39 cellular contexts compared by ENCODE assay signal in the genomic region with DNA sequence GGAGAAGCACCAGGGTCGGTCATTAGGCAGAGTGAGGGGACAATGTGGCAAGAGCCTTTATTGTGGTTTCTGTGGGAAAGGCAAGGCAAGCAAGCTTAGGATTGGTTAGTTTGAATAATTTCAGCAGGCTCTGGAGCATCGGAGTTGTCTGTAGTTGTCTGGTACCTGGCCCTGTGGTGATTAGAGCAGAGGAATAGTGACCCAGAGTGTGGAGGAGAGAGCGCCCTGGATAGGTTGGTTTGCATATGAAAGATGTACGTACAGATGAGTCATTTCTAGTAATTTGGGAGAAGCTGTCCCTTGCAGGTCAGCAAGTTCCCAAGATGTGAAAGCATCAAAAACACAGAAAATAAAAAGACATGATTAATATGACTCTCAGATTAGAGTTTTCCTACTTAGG.
"Had no signal": no experiment of that assay in that cellular context is flagged by ENCODE, and none has a peak within 500 bp of the region (broad histone marks: within the 10 kb centered on the region; RNA-seq: fewer than 3 reads in every experiment).

No MANE protein-coding gene starts in this region.

- ATAC-seq: activated naive CD4-positive, alpha-beta T cell treated with anti-CD3 and anti-CD28 coated beads, Interleukin-2, amount 50 U/mL, for 72 hours; activated naive CD8-positive, alpha-beta T cell treated with anti-CD3 and anti-CD28 coated beads, Interleukin-2, amount 50 U/mL, for 24 hours; activated T-cell treated with anti-CD3 and anti-CD28 coated beads, Interleukin-2, amount 50 U/mL, for 72 hours; activated T-helper 17 cell treated with anti-CD3 and anti-CD28 coated beads, Interleukin-2, amount 50 U/mL, for 72 hours; body of pancreas had no signal

- DNase-seq: activated effector memory CD4-positive, alpha-beta T cell treated with anti-CD3 and anti-CD28 coated beads, Interleukin-2, amount 50 U/mL, for 16 hours; activated effector memory CD4-positive, alpha-beta T cell treated with Interleukin-2 at 50 U/mL for 16 hours; activated gamma-delta T cell; activated gamma-delta T cell treated with Interleukin-2 at 50 U/mL for 16 hours; activated naive CD4-positive, alpha-beta T cell; activated naive CD4-positive, alpha-beta T cell treated with anti-CD3 and anti-CD28 coated beads for 36 hours; activated naive CD4-positive, alpha-beta T cell treated with anti-CD3 and anti-CD28 coated beads, Interleukin-2, amount 10 ng/mL, durations not matched to agents 7 days and 5 days; activated naive CD4-positive, alpha-beta T cell treated with anti-CD3 and anti-CD28 coated beads, Interleukin-2, amount 50 U/mL, for 16 hours; activated naive CD4-positive, alpha-beta T cell treated with Interleukin-2 at 50 U/mL for 16 hours; activated naive CD8-positive, alpha-beta T cell treated with anti-CD3 and anti-CD28 coated beads for 36 hours; activated naive CD8-positive, alpha-beta T cell treated with anti-CD3 and anti-CD28 coated beads, Interleukin-2, amount 10 ng/mL, durations not matched to agents 7 days and 5 days; activated naive CD8-positive, alpha-beta T cell treated with anti-CD3 and anti-CD28 coated beads, Interleukin-2, amount 50 U/mL, for 24 hours; activated T-cell treated with anti-CD3 and anti-CD28 coated beads, Interleukin-2, amount 50 U/mL, for 24 hours; activated T-cell treated with anti-CD3 and anti-CD28 coated beads, Interleukin-2, amount 50 U/mL, for 48 hours; activated T-cell treated with anti-CD3 and anti-CD28 coated beads, Interleukin-2, amount 50 U/mL, for 72 hours; adrenal gland; amniotic stem cell; amygdala; anterior cingulate cortex; aorta; body of pancreas; brain microvascular endothelial cell; caudate nucleus; central memory CD4-positive, alpha-beta T cell; cerebellar nuclear complex had no signal

- H3K4me3 ChIP-seq: adrenal gland, ascending aorta, body of pancreas, breast epithelium, cardiac muscle cell had no signal

- H3K27me3 ChIP-seq: adrenal gland, ascending aorta, body of pancreas, brain microvascular endothelial cell, breast epithelium had no signal

- H3K4me3 Mint-ChIP-seq: activated naive CD4-positive, alpha-beta T cell treated with anti-CD3 and anti-CD28 coated beads for 36 hours; activated naive CD4-positive, alpha-beta T cell treated with anti-CD3 and anti-CD28 coated beads, Interleukin-2, amount 10 ng/mL, durations not matched to agents 7 days and 5 days; activated naive CD4-positive, alpha-beta T cell treated with anti-CD3 and anti-CD28 coated beads, Interleukin-2, amount 50 U/mL, for 24 hours; activated naive CD8-positive, alpha-beta T cell; activated naive CD8-positive, alpha-beta T cell treated with anti-CD3 and anti-CD28 coated beads for 36 hours; activated naive CD8-positive, alpha-beta T cell treated with anti-CD3 and anti-CD28 coated beads, Interleukin-2, amount 10 ng/mL, durations not matched to agents 7 days and 5 days; activated naive CD8-positive, alpha-beta T cell treated with anti-CD3 and anti-CD28 coated beads, Interleukin-2, amount 50 U/mL, for 24 hours; activated T-cell treated with anti-CD3 and anti-CD28 coated beads, Interleukin-2, amount 50 U/mL, for 24 hours; activated T-cell treated with anti-CD3 and anti-CD28 coated beads, Interleukin-2, amount 50 U/mL, for 72 hours; activated T-helper 1 cell treated with anti-CD3 and anti-CD28 coated beads, Interleukin-12 subunit alpha, Interleukin-12 subunit beta, Interleukin-2, Interleukin-4 antibody, amounts not matched to agents 30 ng/mL and 10 ng/mL and 1 ng/mL, durations not matched to agents 14 hours and 24 hours and 36 hours; activated T-helper 17 cell treated with anti-CD3 and anti-CD28 coated beads, Interleukin-2, amount 50 U/mL, for 72 hours; brain; central memory CD8-positive, alpha-beta T cell had no signal

- FAIRE-seq: astrocyte, bronchial epithelial cell, colon had no signal

- H3K36me3 ChIP-seq: adrenal gland, ascending aorta, brain microvascular endothelial cell, breast epithelium, cardiac muscle cell had no signal

- H3K4me1 Mint-ChIP-seq: activated naive CD4-positive, alpha-beta T cell treated with anti-CD3 and anti-CD28 coated beads, Interleukin-2, amount 10 ng/mL, durations not matched to agents 7 days and 5 days; activated naive CD4-positive, alpha-beta T cell treated with anti-CD3 and anti-CD28 coated beads, Interleukin-2, amount 50 U/mL, for 24 hours; activated naive CD8-positive, alpha-beta T cell treated with anti-CD3 and anti-CD28 coated beads for 36 hours; activated naive CD8-positive, alpha-beta T cell treated with anti-CD3 and anti-CD28 coated beads, Interleukin-2, amount 10 ng/mL, durations not matched to agents 7 days and 5 days; activated naive CD8-positive, alpha-beta T cell treated with anti-CD3 and anti-CD28 coated beads, Interleukin-2, amount 50 U/mL, for 24 hours; activated T-helper 17 cell treated with anti-CD3 and anti-CD28 coated beads, Interleukin-2, amount 50 U/mL, for 72 hours; central memory CD8-positive, alpha-beta T cell had no signal

- H3K36me3 Mint-ChIP-seq: activated naive CD4-positive, alpha-beta T cell treated with anti-CD3 and anti-CD28 coated beads, Interleukin-2, amount 10 ng/mL, durations not matched to agents 7 days and 5 days; activated naive CD4-positive, alpha-beta T cell treated with anti-CD3 and anti-CD28 coated beads, Interleukin-2, amount 50 U/mL, for 24 hours; activated naive CD4-positive, alpha-beta T cell treated with anti-CD3 and anti-CD28 coated beads, Interleukin-2, amount 50 U/mL, for 72 hours; activated naive CD8-positive, alpha-beta T cell; activated naive CD8-positive, alpha-beta T cell treated with anti-CD3 and anti-CD28 coated beads for 36 hours; activated naive CD8-positive, alpha-beta T cell treated with anti-CD3 and anti-CD28 coated beads, Interleukin-2, amount 10 ng/mL, durations not matched to agents 7 days and 5 days; brain had no signal

- H3K9me3 Mint-ChIP-seq: activated naive CD4-positive, alpha-beta T cell treated with anti-CD3 and anti-CD28 coated beads for 36 hours; activated naive CD4-positive, alpha-beta T cell treated with anti-CD3 and anti-CD28 coated beads, Interleukin-2, amount 10 ng/mL, durations not matched to agents 7 days and 5 days; activated naive CD4-positive, alpha-beta T cell treated with anti-CD3 and anti-CD28 coated beads, Interleukin-2, amount 50 U/mL, for 24 hours; activated naive CD8-positive, alpha-beta T cell treated with anti-CD3 and anti-CD28 coated beads for 36 hours; activated naive CD8-positive, alpha-beta T cell treated with anti-CD3 and anti-CD28 coated beads, Interleukin-2, amount 10 ng/mL, durations not matched to agents 7 days and 5 days; activated T-helper 1 cell treated with anti-CD3 and anti-CD28 coated beads, Interleukin-12 subunit alpha, Interleukin-12 subunit beta, Interleukin-2, Interleukin-4 antibody, amounts not matched to agents 30 ng/mL and 10 ng/mL and 1 ng/mL, durations not matched to agents 14 hours and 24 hours and 36 hours; activated T-helper 2 cell treated with anti-CD3 and anti-CD28 coated beads, Interferon-gamma antibody, Interleukin-2, Interleukin-4, amounts not matched to agents 10 μg/mL and 5 μg/mL and 100 μg/mL, durations not matched to agents 14 hours and 24 hours and 36 hours; central memory CD8-positive, alpha-beta T cell had no signal

- H3K27ac Mint-ChIP-seq: activated naive CD4-positive, alpha-beta T cell treated with anti-CD3 and anti-CD28 coated beads for 36 hours; activated naive CD4-positive, alpha-beta T cell treated with anti-CD3 and anti-CD28 coated beads, Interleukin-2, amount 10 ng/mL, durations not matched to agents 7 days and 5 days; activated naive CD4-positive, alpha-beta T cell treated with anti-CD3 and anti-CD28 coated beads, Interleukin-2, amount 50 U/mL, for 24 hours; activated naive CD4-positive, alpha-beta T cell treated with anti-CD3 and anti-CD28 coated beads, Interleukin-2, amount 50 U/mL, for 72 hours; activated naive CD8-positive, alpha-beta T cell; activated naive CD8-positive, alpha-beta T cell treated with anti-CD3 and anti-CD28 coated beads for 36 hours; activated naive CD8-positive, alpha-beta T cell treated with anti-CD3 and anti-CD28 coated beads, Interleukin-2, amount 10 ng/mL, durations not matched to agents 7 days and 5 days; activated naive CD8-positive, alpha-beta T cell treated with anti-CD3 and anti-CD28 coated beads, Interleukin-2, amount 50 U/mL, for 24 hours; activated T-cell treated with anti-CD3 and anti-CD28 coated beads, Interleukin-2, amount 50 U/mL, for 24 hours; activated T-cell treated with anti-CD3 and anti-CD28 coated beads, Interleukin-2, amount 50 U/mL, for 72 hours; activated T-helper 1 cell treated with anti-CD3 and anti-CD28 coated beads, Interleukin-12 subunit alpha, Interleukin-12 subunit beta, Interleukin-2, Interleukin-4 antibody, amounts not matched to agents 30 ng/mL and 10 ng/mL and 1 ng/mL, durations not matched to agents 14 hours and 24 hours and 36 hours; activated T-helper 17 cell treated with anti-CD3 and anti-CD28 coated beads, Interleukin-2, amount 50 U/mL, for 72 hours; activated T-helper 2 cell treated with anti-CD3 and anti-CD28 coated beads, Interferon-gamma antibody, Interleukin-2, Interleukin-4, amounts not matched to agents 10 μg/mL and 5 μg/mL and 100 μg/mL, durations not matched to agents 14 hours and 24 hours and 36 hours; brain had no signal

- H3K27me3 Mint-ChIP-seq: activated naive CD4-positive, alpha-beta T cell treated with anti-CD3 and anti-CD28 coated beads, Interleukin-2, amount 10 ng/mL, durations not matched to agents 7 days and 5 days; activated naive CD4-positive, alpha-beta T cell treated with anti-CD3 and anti-CD28 coated beads, Interleukin-2, amount 50 U/mL, for 24 hours; activated naive CD8-positive, alpha-beta T cell treated with anti-CD3 and anti-CD28 coated beads for 36 hours; activated naive CD8-positive, alpha-beta T cell treated with anti-CD3 and anti-CD28 coated beads, Interleukin-2, amount 50 U/mL, for 24 hours; activated T-cell treated with anti-CD3 and anti-CD28 coated beads, Interleukin-2, amount 50 U/mL, for 24 hours; activated T-helper 17 cell treated with anti-CD3 and anti-CD28 coated beads, Interleukin-2, amount 50 U/mL, for 72 hours; central memory CD8-positive, alpha-beta T cell had no signal

- H3K9me3 ChIP-seq: adrenal gland, ascending aorta, breast epithelium had no signal

- H3K4me1 ChIP-seq: adrenal gland, ascending aorta, body of pancreas, breast epithelium had no signal

- H3K27ac ChIP-seq: adrenal gland, ascending aorta, body of pancreas, brain microvascular endothelial cell, breast epithelium, cardiac muscle cell had no signal
